Comparison of ENCODE assay signal across 19 cellular contexts in genomic region chr16:14483819-14484385, GRCh38.
A peak's percentile ranks its signal among the peaks of the same experiment; 100 is the strongest.
DNase-seq lines count a peak whose midpoint lies in the region; TF ChIP-seq lines count a peak whose summit lies in the region.
"Had no signal": no experiment of that assay in that cellular context is flagged by ENCODE, and none has a peak within 500 bp of the region (broad histone marks: within the 10 kb centered on the region; RNA-seq: fewer than 3 reads in every experiment).

No MANE protein-coding gene starts in this region.

- intact Hi-C loops in MCF 10A (cut with micrococcal nuclease) = no loop called here

- H3K4me3 Mint-ChIP-seq in glutamatergic neuron (ENCODE audit: unreplicated experiment) = peak overlapping the region; percentile 25
- H3K4me3 Mint-ChIP-seq in type B pancreatic cell = no peak overlapping the region
- no peak overlapping the region for H3K4me3 Mint-ChIP-seq in MCF 10A (ENCODE audit: unreplicated experiment)
- H3K4me3 Mint-ChIP-seq: B cell; CD8-positive, alpha-beta memory T cell; IgD-negative memory B cell had no signal

- H3K9me3 Mint-ChIP-seq in glutamatergic neuron (ENCODE audit: unreplicated experiment) = no peaks in the 10 kb centered on the region
- no peaks in the 10 kb centered on the region for H3K9me3 Mint-ChIP-seq in type B pancreatic cell
- no peaks in the 10 kb centered on the region for H3K9me3 Mint-ChIP-seq in MCF 10A (ENCODE audit: unreplicated experiment)

- BruUV-seq in MCF 10A (replicated peaks; lab: Mats Ljungman, UMichigan) = no TSS peak

- peaks cover 2% of the 10 kb centered on the region for H3K27me3 Mint-ChIP-seq in glutamatergic neuron (ENCODE audit: unreplicated experiment)
- no peaks in the 10 kb centered on the region for H3K27me3 Mint-ChIP-seq in type B pancreatic cell
- H3K27me3 Mint-ChIP-seq in MCF 10A (ENCODE audit: insufficient read depth, unreplicated experiment) = no peaks in the 10 kb centered on the region
- H3K27me3 Mint-ChIP-seq: B cell; CD8-positive, alpha-beta memory T cell; IgD-negative memory B cell had no signal

- H3K27ac Mint-ChIP-seq in glutamatergic neuron (ENCODE audit: unreplicated experiment) (peak overlapping the region; percentile 31), type B pancreatic cell (peak overlapping the region; percentile 80), MCF 10A (ENCODE audit: low read depth, unreplicated experiment) (no peak overlapping the region)
- H3K27ac Mint-ChIP-seq: B cell, IgD-negative memory B cell had no signal

- TF ChIP-seq CTCF in glutamatergic neuron (IDR thresholded peaks at IDR 0.05; ENCODE audit: partially characterized antibody, unreplicated experiment) = no peak
- TF ChIP-seq CTCF in type B pancreatic cell (conservative IDR thresholded peaks at IDR 0.05) = no peak
- TF ChIP-seq CTCF in MCF 10A (IDR thresholded peaks at IDR 0.05; ENCODE audit: unreplicated experiment) = no peak

- H3K36me3 Mint-ChIP-seq in glutamatergic neuron (ENCODE audit: unreplicated experiment) = peaks cover 6% of the 10 kb centered on the region
- peaks cover 27% of the 10 kb centered on the region for H3K36me3 Mint-ChIP-seq in type B pancreatic cell
- peaks cover 42% of the 10 kb centered on the region for H3K36me3 Mint-ChIP-seq in MCF 10A (ENCODE audit: insufficient read depth, unreplicated experiment)

- H3K4me1 Mint-ChIP-seq in glutamatergic neuron (ENCODE audit: low read depth, unreplicated experiment) (peaks cover 12% of the 10 kb centered on the region), type B pancreatic cell (ENCODE audit: unreplicated experiment) (peaks cover 46% of the 10 kb centered on the region), MCF 10A (ENCODE audit: insufficient read depth, unreplicated experiment) (peaks cover 11% of the 10 kb centered on the region)

- CTCF ChIA-PET in MCF 10A (lab: Yijun Ruan, JAX) = interaction anchor here (1.3 kb wide), 1 partner anchor 45 kb away, joined by 5 read pairs; no protein-coding TSS in a partner anchor

- DNase-seq in EH (ENCODE audit: low read depth) (peak; percentile 7), NCI-H82 treated with DMSO at 0.1 percent for 48 hours (lab: John Stamatoyannopoulos, UW; ENCODE audit: unreplicated experiment) (peak; percentile 79), glutamatergic neuron (no peak), type B pancreatic cell (ENCODE audit: extremely low spot score, unreplicated experiment) (no peak), MCF 10A (ENCODE audit: unreplicated experiment) (no peak), RKO (ENCODE audit: low spot score) (no peak)
- no peak for DNase-seq in activated CD8-positive, alpha-beta memory T cell treated with anti-CD3 and anti-CD28 coated beads for 24 hours
- DNase-seq: Calu3; CD8-positive, alpha-beta memory T cell; DMS53; GM23248; NCI-H1092; NCI-H1436; NCI-H187; NCI-H748 treated with DMSO at 0.1 percent for 48 hours; NK-92 treated with Interleukin-12 subunit alpha and Interleukin-12 subunit beta, amount 100 ng/mL, for 24 hours; PC-3 had no signal

- POLR2A ChIA-PET in MCF 10A (lab: Yijun Ruan, JAX) = no interaction called here

Comparison
In these comparisons a context has a peak if more than half of its experiments do, and no peak if none do; other contexts are left out.
1. DNase-seq: peak in EH (single experiment) and NCI-H82 treated with DMSO at 0.1 percent for 48 hours (single experiment); none in glutamatergic neuron (single experiment), type B pancreatic cell (single experiment), activated CD8-positive, alpha-beta memory T cell treated with anti-CD3 and anti-CD28 coated beads for 24 hours (single experiment), MCF 10A (single experiment) and RKO (single experiment).